Comparison of ENCODE assay signal across 12 cellular contexts in genomic region chr9:114395768-114396167, GRCh38. TPM values are rescaled to one million over a fixed set of nuclear protein-coding genes. Genes with fewer than 3 reads are reported as not detected.
DNase-seq lines count a peak whose midpoint lies in the region; ATAC-seq and TF ChIP-seq lines count a peak whose summit lies in the region.
"Had no signal": no experiment of that assay in that cellular context is flagged by ENCODE, and none has a peak within 500 bp of the region (broad histone marks: within the 10 kb centered on the region; RNA-seq: fewer than 3 reads in every experiment).

No MANE protein-coding gene starts in this region.

- H3K9me3 ChIP-seq in SU-DHL-6 (ENCODE audit: insufficient read depth, low read length): no peaks in the 10 kb centered on the region
- H3K9me3 ChIP-seq in effector memory CD4-positive, alpha-beta T cell (ENCODE audit: control insufficient read depth, low read length): no peaks in the 10 kb centered on the region

- H3K4me1 ChIP-seq in effector memory CD4-positive, alpha-beta T cell (ENCODE audit: control insufficient read depth, insufficient read depth, low read length, poor library complexity, severe bottlenecking): peaks cover 46% of the 10 kb centered on the region

- no peaks in the 10 kb centered on the region for H3K27me3 Mint-ChIP-seq in activated CD4-positive, alpha-beta T cell treated with anti-CD3 and anti-CD28 coated beads for 36 hours
- no peaks in the 10 kb centered on the region for H3K27me3 Mint-ChIP-seq in stimulated activated naive B cell treated with anti-CD40 and anti-IgM and Interleukin-4, amounts not matched to agents 10 μg/mL and 1 μg/mL and 100 μg/mL, for 72 hours
- H3K27me3 Mint-ChIP-seq: type B pancreatic cell had no signal

- TF ChIP-seq CTCF in SU-DHL-6 (IDR thresholded peaks at IDR 0.05; ENCODE audit: insufficient read depth, low read length, poor library complexity, severe bottlenecking): no peak

- H3F3A ChIP-seq in SU-DHL-6 (ENCODE audit: insufficient read depth): peaks cover 41% of the 10 kb centered on the region

- H4K20me1 ChIP-seq in SU-DHL-6 (ENCODE audit: low read depth, low read length): no peaks in the 10 kb centered on the region

- H3K9me3 Mint-ChIP-seq in activated CD4-positive, alpha-beta T cell treated with anti-CD3 and anti-CD28 coated beads for 36 hours (ENCODE audit: low read depth): no peaks in the 10 kb centered on the region
- H3K9me3 Mint-ChIP-seq in stimulated activated naive B cell treated with anti-CD40 and anti-IgM and Interleukin-4, amounts not matched to agents 10 μg/mL and 1 μg/mL and 100 μg/mL, for 72 hours: no peaks in the 10 kb centered on the region
- H3K9me3 Mint-ChIP-seq: type B pancreatic cell had no signal

- POLR2A ChIA-PET in activated CD4-positive, alpha-beta T cell treated with anti-CD3 and anti-CD28 coated beads for 36 hours (lab: Charles Lee): interaction anchor here (1.7 to 1.9 kb wide), 2 partner anchors 10 to 197 kb away, joined by 4 to 9 read pairs; no protein-coding TSS in a partner anchor

- CTCF ChIA-PET in activated CD4-positive, alpha-beta T cell treated with anti-CD3 and anti-CD28 coated beads for 36 hours (lab: Charles Lee): interaction anchor here (0.6 to 2.0 kb wide), 9 partner anchors 10 to 475 kb away, joined by 3 to 8 read pairs (median 3); partner anchors contain the start of gene ATP6V1G1

- peak overlapping the region; percentile 21 for H3K4me2 ChIP-seq in SU-DHL-6 (ENCODE audit: low read depth, low read length, poor library complexity, severe bottlenecking)

- H3K4me3 ChIP-seq in SU-DHL-6 (ENCODE audit: insufficient read depth, low read length, poor library complexity, severe bottlenecking): no peak overlapping the region
- no peak overlapping the region for H3K4me3 ChIP-seq in effector memory CD4-positive, alpha-beta T cell (ENCODE audit: insufficient read depth, low read depth, low read length, poor library complexity, severe bottlenecking)

- peaks cover 67% of the 10 kb centered on the region for H3K4me1 Mint-ChIP-seq in activated CD4-positive, alpha-beta T cell treated with anti-CD3 and anti-CD28 coated beads for 36 hours
- H3K4me1 Mint-ChIP-seq in stimulated activated naive B cell treated with anti-CD40 and anti-IgM and Interleukin-4, amounts not matched to agents 10 μg/mL and 1 μg/mL and 100 μg/mL, for 72 hours: peaks cover 40 to 66% of the 10 kb centered on the region in 2 donors

- no peaks in the 10 kb centered on the region for H3K27me3 ChIP-seq in SU-DHL-6 (ENCODE audit: low read length)
- no peaks in the 10 kb centered on the region for H3K27me3 ChIP-seq in effector memory CD4-positive, alpha-beta T cell (replicated peaks; ENCODE audit: control insufficient read depth, insufficient read depth, low read length, poor library complexity, severe bottlenecking)

- DNase-seq in activated CD4-positive, alpha-beta T cell treated with anti-CD3 and anti-CD28 coated beads for 36 hours: no peak
- no peak for DNase-seq in activated CD4-positive, alpha-beta T cell treated with anti-CD3 and anti-CD28 coated beads, Interleukin-2, amount 50 U/mL, for 48 hours
- DNase-seq in effector memory CD4-positive, alpha-beta T cell: no peak
- DNase-seq in stimulated activated naive B cell treated with anti-CD40 and anti-IgM and Interleukin-4, amounts not matched to agents 10 μg/mL and 1 μg/mL and 100 μg/mL, for 72 hours: no peak
- DNase-seq in glomerular visceral epithelial cell (ENCODE audit: extremely low spot score): no peak
- no peak for DNase-seq in NCI-H1092 (lab: John Stamatoyannopoulos, UW)
- no peak for DNase-seq in SK-N-DZ (ENCODE audit: low spot score)
- DNase-seq: activated CD4-positive, CD25-positive, alpha-beta regulatory T cell treated with anti-CD3 and anti-CD28 coated beads, Interleukin-2, amount 50 U/mL, for 72 hours; cortex of kidney; NCI-H1930 had no signal

- H3K9ac ChIP-seq in SU-DHL-6 (ENCODE audit: low read length): 0 out of 2 replicates have a peak overlapping the region, but pooled peaks have one; percentile 3

- peak overlapping the region; percentile 27 for H3K4me3 Mint-ChIP-seq in activated CD4-positive, alpha-beta T cell treated with anti-CD3 and anti-CD28 coated beads for 36 hours
- H3K4me3 Mint-ChIP-seq in stimulated activated naive B cell treated with anti-CD40 and anti-IgM and Interleukin-4, amounts not matched to agents 10 μg/mL and 1 μg/mL and 100 μg/mL, for 72 hours: peak overlapping the region; percentile 4 to 50

- H2AFZ ChIP-seq in SU-DHL-6 (ENCODE audit: low read depth, low read length, severe bottlenecking): no peak overlapping the region

- peaks cover 20% of the 10 kb centered on the region for H3K79me2 ChIP-seq in SU-DHL-6 (ENCODE audit: insufficient read depth, low read length)

- peak overlapping the region; percentile 51 for H3K27ac Mint-ChIP-seq in activated CD4-positive, alpha-beta T cell treated with anti-CD3 and anti-CD28 coated beads for 36 hours
- H3K27ac Mint-ChIP-seq in stimulated activated naive B cell treated with anti-CD40 and anti-IgM and Interleukin-4, amounts not matched to agents 10 μg/mL and 1 μg/mL and 100 μg/mL, for 72 hours: peak overlapping the region; percentile 77

- no peak for ATAC-seq in activated CD4-positive, alpha-beta T cell treated with anti-CD3 and anti-CD28 coated beads for 36 hours
- ATAC-seq in stimulated activated naive B cell treated with anti-CD40 and anti-IgM and Interleukin-4, amounts not matched to agents 10 μg/mL and 1 μg/mL and 100 μg/mL, for 72 hours (replicated peaks): no peak

- intact Hi-C loops in activated CD4-positive, alpha-beta T cell treated with anti-CD3 and anti-CD28 coated beads for 36 hours (cut with DNase I, micrococcal nuclease): loop anchor here (5.0 to 10.0 kb wide), 5 partner anchors 92 to 983 kb away; partner anchors contain the start of genes C9orf43 (in 1 of the 2), POLE3 (in 1 of the 2) and TMEM268 (in 1 of the 2)

- H3K36me3 Mint-ChIP-seq in activated CD4-positive, alpha-beta T cell treated with anti-CD3 and anti-CD28 coated beads for 36 hours (ENCODE audit: low read depth): peaks cover 29% of the 10 kb centered on the region
- peaks cover 9 to 37% of the 10 kb centered on the region in 2 donors for H3K36me3 Mint-ChIP-seq in stimulated activated naive B cell treated with anti-CD40 and anti-IgM and Interleukin-4, amounts not matched to agents 10 μg/mL and 1 μg/mL and 100 μg/mL, for 72 hours
- H3K36me3 Mint-ChIP-seq: type B pancreatic cell had no signal

- H3K36me3 ChIP-seq in SU-DHL-6 (ENCODE audit: low read length): no peaks in the 10 kb centered on the region
- no peaks in the 10 kb centered on the region for H3K36me3 ChIP-seq in effector memory CD4-positive, alpha-beta T cell (ENCODE audit: control insufficient read depth, insufficient read depth, low read length)

- no peaks in the 10 kb centered on the region for H3K9me2 ChIP-seq in SU-DHL-6 (replicated peaks; ENCODE audit: insufficient read depth, low read length)

- peak overlapping the region; percentile 64 for H3K27ac ChIP-seq in SU-DHL-6 (ENCODE audit: low read depth, low read length)
- peak overlapping the region; percentile 12 for H3K27ac ChIP-seq in effector memory CD4-positive, alpha-beta T cell (ENCODE audit: insufficient read depth, low read length, poor library complexity, severe bottlenecking)

RNA-seq across cellular contexts. Expression of gene AKNA, which starts 8.0 kb away (rescaled TPM):
- total RNA-seq in activated CD4-positive, alpha-beta T cell treated with anti-CD3 and anti-CD28 coated beads for 36 hours: 100 to 1,000 TPM; 135 to 141 TPM
- polyA plus RNA-seq in SK-N-DZ (2014; cell fraction: cytosol; rRNA removed): 3.1 and 3.2 TPM in 2 replicates
- polyA plus RNA-seq in SK-N-DZ (2014; cell fraction: nucleus; rRNA removed): 1.9 and 7.9 TPM in 2 replicates
